8 cellular contexts compared by ENCODE assay signal in the genomic region with DNA sequence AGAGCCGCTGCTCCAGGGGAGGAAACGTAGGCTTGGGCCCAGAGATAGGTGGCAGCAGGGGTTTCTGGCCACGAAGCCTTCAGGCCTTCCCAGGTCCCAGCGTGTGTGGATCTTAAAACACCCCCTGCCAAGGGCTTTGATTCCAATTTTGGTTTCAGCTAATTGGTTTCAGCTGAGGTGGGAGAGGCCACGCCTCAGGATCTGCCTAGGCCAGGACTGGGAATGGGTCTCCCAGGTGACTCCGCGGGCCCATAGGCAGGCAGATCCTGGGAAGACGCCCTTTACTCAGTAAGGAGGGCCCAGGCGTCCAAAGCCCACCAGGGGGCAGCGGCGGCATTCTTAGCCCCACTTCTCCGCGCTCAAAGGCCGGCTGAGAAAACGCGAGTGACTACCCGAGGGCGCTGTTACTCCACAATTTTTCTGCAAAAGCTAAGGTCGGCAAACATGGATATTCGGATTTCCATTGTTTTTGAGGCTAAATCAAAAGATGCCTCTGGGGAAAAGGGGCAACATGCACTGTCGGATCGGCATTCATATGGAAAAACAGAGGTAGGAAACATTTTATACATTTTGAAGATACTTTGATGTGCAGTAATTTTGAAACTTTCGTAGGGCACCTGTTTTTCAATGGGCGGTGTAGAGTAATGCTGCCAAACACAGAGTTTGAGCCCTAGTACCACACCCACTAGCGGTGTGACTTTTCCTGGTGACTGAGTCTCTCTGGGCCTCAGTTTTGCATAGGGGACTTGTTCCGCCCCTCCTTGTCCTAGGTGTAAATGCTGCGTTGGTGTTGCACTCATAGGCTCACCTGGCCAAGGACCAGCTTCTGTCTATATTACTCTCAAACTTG. TPM values are rescaled to one million over a fixed set of nuclear protein-coding genes. Genes with fewer than 3 reads are reported as not detected.
DNase-seq lines count a peak whose midpoint lies in the region; ATAC-seq and TF ChIP-seq lines count a peak whose summit lies in the region.

No MANE protein-coding gene starts in this region.

- H4K20me1 ChIP-seq in DOHH2 (ENCODE audit: control insufficient read depth, insufficient read depth, low read depth, low read length) (no peaks in the 10 kb centered on the region), IMR-90 (ENCODE audit: insufficient read depth, low read length) (no peaks in the 10 kb centered on the region), neural cell (ENCODE audit: insufficient read depth) (no peaks in the 10 kb centered on the region)

- peak overlapping the region; percentile 36 for H3K18ac ChIP-seq in IMR-90 (ENCODE audit: low read depth, low read length)

- no peak for TF ChIP-seq EP300 in neural cell (conservative IDR thresholded peaks at IDR 0.05; ENCODE audit: poor library complexity, severe bottlenecking)

- H3F3A ChIP-seq in DOHH2 (ENCODE audit: control insufficient read depth, insufficient read depth) (no peaks in the 10 kb centered on the region), neural cell (ENCODE audit: insufficient read depth, low read length, poor library complexity, severe bottlenecking) (no peaks in the 10 kb centered on the region)

- H4K91ac ChIP-seq in IMR-90 (ENCODE audit: insufficient read depth, low read depth, low read length) = peak overlapping the region; percentile 83

- H3K4me3 ChIP-seq in DOHH2 (ENCODE audit: low read length) (0 out of 2 replicates have a peak overlapping the region, but pooled peaks have one; percentile 14), IMR-90 (ENCODE audit: insufficient read depth, low read depth, low read length) (no peak overlapping the region), Peyer's patch (peak overlapping the region in 2 of 4 donors; percentile 7 to 11), fibroblast of pulmonary artery (replicated peaks; ENCODE audit: low read depth, low read length) (no peak overlapping the region), neural cell (ENCODE audit: low read length) (no peak overlapping the region), stomach smooth muscle (ENCODE audit: low read length in 2 of 2) (peak overlapping the region in 1 of 2 donors; percentile 22)

- peaks cover 9% of the 10 kb centered on the region; the same call in 1 of the 2 replicates for H3K9me1 ChIP-seq in IMR-90 (ENCODE audit: insufficient read depth, low read length)

- peaks cover 6 to 16% of the 10 kb centered on the region in 2 experiments; a peak in 3 of 4 replicates for H3K79me1 ChIP-seq in IMR-90 (ENCODE audit: low read depth in 1 of 2, low read length in 2 of 2)

- peak overlapping the region; percentile 15 for H2BK5ac ChIP-seq in IMR-90 (ENCODE audit: low read depth, low read length, poor library complexity, severe bottlenecking)

- CTCF ChIA-PET in IMR-90 (lab: Yijun Ruan, JAX) = interaction anchor here (0.6 to 1.9 kb wide), 14 partner anchors 11 to 385 kb away, joined by 3 to 7 read pairs (median 3); partner anchors contain the start of gene DDAH1

- H2BK120ac ChIP-seq in IMR-90 (ENCODE audit: low read depth, low read length) = peak overlapping the region; percentile 89

- peak overlapping the region; percentile 16 to 86; a peak in 2 of 4 replicates for H4K8ac ChIP-seq in IMR-90 (ENCODE audit: low read depth in 2 of 2, low read length in 2 of 2)

- H2BK15ac ChIP-seq in IMR-90 (ENCODE audit: low read depth, low read length) = peak overlapping the region; percentile 96

- peak overlapping the region; percentile 66; the same call in 1 of the 2 replicates for H3K56ac ChIP-seq in IMR-90 (ENCODE audit: extremely low read depth, insufficient read depth, low read length)

- H3K9me3 ChIP-seq in DOHH2 (ENCODE audit: control insufficient read depth, insufficient read depth, low read length) (no peaks in the 10 kb centered on the region), IMR-90 (ENCODE audit: control insufficient read depth, insufficient read depth, low read length) (no peaks in the 10 kb centered on the region), Peyer's patch (no peaks in the 10 kb centered on the region), neural cell (ENCODE audit: low read length) (no peaks in the 10 kb centered on the region), stomach smooth muscle (ENCODE audit: control insufficient read depth in 2 of 2, low read length in 2 of 2) (no peaks in the 10 kb centered on the region)

- peak overlapping the region; percentile 90 for H2BK20ac ChIP-seq in IMR-90 (ENCODE audit: low read depth, low read length)

- H3K27me3 ChIP-seq in DOHH2 (ENCODE audit: control insufficient read depth, low read length) (peaks cover 13% of the 10 kb centered on the region), IMR-90 (ENCODE audit: control insufficient read depth, insufficient read depth, low read length) (no peaks in the 10 kb centered on the region), Peyer's patch (no peaks in the 10 kb centered on the region), neural cell (ENCODE audit: insufficient read depth, low read depth, low read length) (no peaks in the 10 kb centered on the region), stomach smooth muscle (ENCODE audit: control insufficient read depth in 1 of 2, insufficient read depth in 2 of 2, low read length in 2 of 2) (no peaks in the 10 kb centered on the region)

- H3K9me2 ChIP-seq in DOHH2 (replicated peaks; ENCODE audit: control insufficient read depth, low read length) = no peaks in the 10 kb centered on the region
- no peaks in the 10 kb centered on the region for H3K9me2 ChIP-seq in neural cell (ENCODE audit: insufficient read depth, low read length)

- POLR2A ChIA-PET in IMR-90 (lab: Charles Lee; ENCODE audit: unreplicated experiment) = interaction anchor here (0.6 kb wide), 1 partner anchor 277 kb away, joined by 3 read pairs; no protein-coding TSS in a partner anchor

- intact Hi-C loops in IMR-90 (cut with micrococcal nuclease) = loop anchor here (1.0 to 5.0 kb wide), 7 partner anchors 91 to 576 kb away; partner anchors contain the start of genes DDAH1 and ZNHIT6

- H3K23ac ChIP-seq in IMR-90 (ENCODE audit: low read depth, low read length) = no peak overlapping the region

- dilution Hi-C loops in IMR-90 (cut with HindIII; ENCODE audit: low sequenced_read_pairs, unreplicated experiment) = no loop called here

- TF ChIP-seq RAD21 in IMR-90 (IDR thresholded peaks at IDR 0.05; ENCODE audit: low read length) (peak; percentile 100), neural cell (conservative IDR thresholded peaks at IDR 0.05) (peak; percentile 96)

- H3K27ac ChIP-seq in DOHH2 (ENCODE audit: low read depth, low read length) (no peak overlapping the region), IMR-90 (ENCODE audit: insufficient read depth, low read length) (peak overlapping the region; percentile 33; the same call in 1 of the 2 replicates), Peyer's patch (no peak overlapping the region), neural cell (ENCODE audit: low read length) (no peak overlapping the region), stomach smooth muscle (ENCODE audit: low read length) (no peak overlapping the region)

- no peaks in the 10 kb centered on the region for H3K79me2 ChIP-seq in DOHH2 (ENCODE audit: control insufficient read depth, low read length)
- H3K79me2 ChIP-seq in neural cell (replicated peaks; ENCODE audit: insufficient read depth, low read length) = no peaks in the 10 kb centered on the region

- peaks cover 5% of the 10 kb centered on the region for H3K4me1 ChIP-seq in DOHH2 (ENCODE audit: control insufficient read depth, low read length)
- peaks cover 7% of the 10 kb centered on the region for H3K4me1 ChIP-seq in IMR-90 (ENCODE audit: control insufficient read depth, insufficient read depth, low read length)
- peaks cover 0 to 8% (median 2%) of the 10 kb centered on the region in 4 donors for H3K4me1 ChIP-seq in Peyer's patch
- peaks cover 2% of the 10 kb centered on the region for H3K4me1 ChIP-seq in stomach smooth muscle (ENCODE audit: control insufficient read depth, insufficient read depth, low read length)

- H4K5ac ChIP-seq in IMR-90 (ENCODE audit: low read depth, low read length) = peak overlapping the region; percentile 58; the same call in 1 of the 2 replicates

- peak overlapping the region; percentile 87 for H3K4ac ChIP-seq in IMR-90 (ENCODE audit: low read depth, low read length)

- no TSS peak for BruUV-seq in IMR-90 (replicated peaks; lab: Mats Ljungman, UMichigan)

- H3K9ac ChIP-seq in IMR-90 (ENCODE audit: low read depth, low read length) (peak overlapping the region; percentile 33), neural cell (ENCODE audit: low read length) (no peak overlapping the region), stomach smooth muscle (ENCODE audit: low read length in 2 of 2) (peak overlapping the region; percentile 23 to 62)

- 22% methylated on average over 11 of the region's 27 CpGs; no CpG with 5 or more reads in 1 of the 2 experiments for WGBS in IMR-90 (ENCODE audit: extremely low coverage in 2 of 2, insufficient read length in 1 of 2), 2 experiments

- ATAC-seq in GM21723 (IDR thresholded peaks at IDR 0.05; ENCODE audit: unreplicated experiment) (peak; percentile 94), IMR-90 (ENCODE audit: low read depth) (peak; percentile 98)

- in situ Hi-C loops in IMR-90 (cut with MboI; ENCODE audit: low sequenced_read_pairs) = loop anchor here (10.0 kb wide), 2 partner anchors 567 to 1047 kb away; no protein-coding TSS in a partner anchor

- H2AK9ac ChIP-seq in IMR-90 (replicated peaks; ENCODE audit: low read depth, low read length, poor library complexity) = peak overlapping the region; percentile 70

- TF ChIP-seq POLR2A in IMR-90 (IDR thresholded peaks at IDR 0.05; ENCODE audit: low read depth, low read length) (peak; percentile 65; the same call in 1 of the 2 replicates), Peyer's patch (IDR thresholded peaks at IDR 0.05) (no peak)

- H2AFZ ChIP-seq in IMR-90 (replicated peaks; ENCODE audit: low read length, poor library complexity) (peak overlapping the region; percentile 85), neural cell (ENCODE audit: low read depth, low read length) (no peak overlapping the region)

- peak overlapping the region; percentile 85 for H2AK5ac ChIP-seq in IMR-90 (ENCODE audit: low read depth, low read length)

- TF ChIP-seq CTCF in DOHH2 (IDR thresholded peaks at IDR 0.05; ENCODE audit: low read depth, low read length, poor library complexity, severe bottlenecking) (peak; percentile 92), IMR-90 (conservative IDR thresholded peaks at IDR 0.05; ENCODE audit: low read depth, low read length) (peak; percentile 100; the same call in 1 of the 2 replicates), Peyer's patch (IDR thresholded peaks at IDR 0.05) (peak; percentile 69 to 94 (median 90)), fibroblast of pulmonary artery (IDR thresholded peaks at IDR 0.05; ENCODE audit: low read length, missing control alignments) (peak; percentile 97), neural cell (IDR thresholded peaks at IDR 0.05; ENCODE audit: poor library complexity, severe bottlenecking) (peak; percentile 97)

- peak overlapping the region; percentile 51 for H3K14ac ChIP-seq in IMR-90 (replicated peaks; ENCODE audit: low read depth, low read length)

- H3K4me2 ChIP-seq in DOHH2 (ENCODE audit: low read length) (peak overlapping the region; percentile 43; the same call in 1 of the 2 replicates), IMR-90 (ENCODE audit: low read depth, low read length) (no peak overlapping the region; the same call in 1 of the 2 replicates), neural cell (ENCODE audit: low read length) (no peak overlapping the region)

- DNase-seq in IMR-90 = peak; percentile 84
- DNase-seq in Peyer's patch = peak; percentile 76 to 91 (median 86)
- DNase-seq in activated T-helper 1 cell treated with anti-CD3 and anti-CD28 coated beads, Interleukin-2, amount 50 U/mL, for 16 hours (ENCODE audit: low read depth in 1 of 2, low spot score in 1 of 2) = peak; percentile 37 to 44
- DNase-seq in fibroblast of pulmonary artery (ENCODE audit: low read depth) = peak; percentile 92

- H3K36me3 ChIP-seq in DOHH2 (ENCODE audit: control insufficient read depth, low read length) (no peaks in the 10 kb centered on the region), IMR-90 (ENCODE audit: control insufficient read depth, insufficient read depth, low read length) (no peaks in the 10 kb centered on the region), Peyer's patch (no peaks in the 10 kb centered on the region), neural cell (ENCODE audit: insufficient read depth, low read length) (no peaks in the 10 kb centered on the region), stomach smooth muscle (ENCODE audit: control insufficient read depth in 2 of 2, insufficient read depth in 2 of 2, low read length in 2 of 2) (no peaks in the 10 kb centered on the region)

RNA-seq across cellular contexts. Expression of gene BCL10, which starts 31.8 kb away (rescaled TPM):
- 30.5 and 51.4 TPM in 2 replicates for total RNA-seq in IMR-90 (2012; rRNA removed)
- 11.2 and 15.3 TPM in 2 replicates for polyA plus RNA-seq in IMR-90 (2012; rRNA removed)
- polyA plus RNA-seq in IMR-90 (2012; cell fraction: cytosol; rRNA removed) = 3.2 and 4.2 TPM in 2 replicates
- polyA plus RNA-seq in IMR-90 (2012; cell fraction: nucleus; rRNA removed; ENCODE audit: low replicate concordance) = 4.7 and 10.9 TPM in 2 replicates
- 10 to 100 TPM; 25.6 to 45.7 (median 37.0) TPM for total RNA-seq in Peyer's patch
- polyA plus RNA-seq in neural cell = 17.3 and 18.9 TPM in 2 replicates
- 43.6 and 44.3 TPM in 2 replicates for polyA minus RNA-seq in neural cell

RNA-seq across cellular contexts. Expression of gene C1orf52, which starts 48.8 kb away (rescaled TPM):
- total RNA-seq in IMR-90 (2012; rRNA removed) (16.3 and 23.1 TPM in 2 replicates), Peyer's patch (10 to 100 TPM; 15.1 to 57.8 (median 18.4) TPM)
- polyA plus RNA-seq in IMR-90 (2012; rRNA removed) (31.3 and 33.5 TPM in 2 replicates), neural cell (94.6 and 103 TPM in 2 replicates)
- 22.6 and 25.9 TPM in 2 replicates for polyA plus RNA-seq in IMR-90 (2012; cell fraction: cytosol; rRNA removed)
- polyA plus RNA-seq in IMR-90 (2012; cell fraction: nucleus; rRNA removed; ENCODE audit: low replicate concordance) = 36.7 and 40.2 TPM in 2 replicates
- 45.0 and 45.8 TPM in 2 replicates for polyA minus RNA-seq in neural cell

Comparison
In these comparisons a context has a peak if more than half of its experiments do, and no peak if none do; other contexts are left out.
1. DNase-seq: peak in every context shown above with its lines; median percentile 92 in fibroblast of pulmonary artery; 86 in Peyer's patch; 84 in IMR-90; 40 in activated T-helper 1 cell treated with anti-CD3 and anti-CD28 coated beads, Interleukin-2, amount 50 U/mL, for 16 hours.